In the genomic region with DNA sequence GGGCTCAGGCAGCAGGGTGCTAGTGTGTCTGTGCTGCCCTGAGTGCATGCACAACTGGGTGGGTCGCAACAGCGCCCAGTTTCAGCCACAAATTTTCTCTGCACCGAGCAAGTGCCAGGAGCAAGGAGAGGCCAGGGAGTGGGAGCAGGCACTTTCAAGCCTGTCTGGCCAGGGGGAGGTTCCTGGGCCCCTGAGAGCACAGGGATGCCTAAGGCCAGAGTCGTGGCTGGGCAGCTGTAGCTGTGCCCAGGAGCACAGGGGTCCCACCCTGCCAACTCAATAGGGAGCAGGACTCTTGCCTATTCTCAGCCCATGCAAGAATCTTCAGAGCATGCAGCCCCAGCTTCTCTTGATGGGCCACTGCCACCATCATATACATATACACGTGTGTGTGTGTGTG, we compare ENCODE assay signal across 16 cellular contexts.
DNase-seq lines count a peak whose midpoint lies in the region; ATAC-seq and TF ChIP-seq lines count a peak whose summit lies in the region.
"Had no signal": no experiment of that assay in that cellular context is flagged by ENCODE, and none has a peak within 500 bp of the region (broad histone marks: within the 10 kb centered on the region; RNA-seq: fewer than 3 reads in every experiment).

No MANE protein-coding gene starts in this region.

- H3K36me3 Mint-ChIP-seq in naive thymus-derived CD4-positive, alpha-beta T cell = no peaks in the 10 kb centered on the region
- H3K36me3 Mint-ChIP-seq: CD8-positive, alpha-beta memory T cell had no signal

- no peak for ATAC-seq in Right ventricle myocardium superior (ENCODE audit: poor library complexity)
- peak; percentile 26 for ATAC-seq in naive thymus-derived CD4-positive, alpha-beta T cell
- ATAC-seq in stimulated activated naive CD8-positive, alpha-beta T cell treated with anti-CD3 and anti-CD28 coated beads, Interleukin-15, Interleukin-2, amounts not matched to agents 100 U/mL and 50 U/mL, for 24 hours = peak; percentile 19
- ATAC-seq: HCT116 had no signal

- H3K27me3 ChIP-seq in right atrium auricular region (no peaks in the 10 kb centered on the region), vagina (no peaks in the 10 kb centered on the region)
- H3K27me3 ChIP-seq in naive thymus-derived CD4-positive, alpha-beta T cell (ENCODE audit: control insufficient read depth in 2 of 2, insufficient read depth in 2 of 2, low read length in 2 of 2) = no peaks in the 10 kb centered on the region
- H3K27me3 ChIP-seq: BLaER1 had no signal

- no peak overlapping the region for H3K4me3 ChIP-seq in right atrium auricular region
- H3K4me3 ChIP-seq in naive thymus-derived CD4-positive, alpha-beta T cell (ENCODE audit: low read length) = no peak overlapping the region
- H3K4me3 ChIP-seq in vagina = no peak overlapping the region
- H3K4me3 ChIP-seq: BLaER1 had no signal

- H3K27me3 Mint-ChIP-seq in naive thymus-derived CD4-positive, alpha-beta T cell = no peaks in the 10 kb centered on the region
- H3K27me3 Mint-ChIP-seq: CD8-positive, alpha-beta memory T cell had no signal

- TF ChIP-seq CTCF in right atrium auricular region (IDR thresholded peaks at IDR 0.05) (no peak), GM10266 (IDR thresholded peaks at IDR 0.05; ENCODE audit: control insufficient read depth, insufficient read depth, low read depth, missing control alignments) (no peak), vagina (IDR thresholded peaks at IDR 0.05) (no peak)

- H3K36me3 ChIP-seq in right atrium auricular region (no peaks in the 10 kb centered on the region), vagina (no peaks in the 10 kb centered on the region)
- no peaks in the 10 kb centered on the region for H3K36me3 ChIP-seq in naive thymus-derived CD4-positive, alpha-beta T cell (ENCODE audit: control insufficient read depth in 2 of 3, insufficient read depth in 3 of 3, low read length in 3 of 3)
- H3K36me3 ChIP-seq: BLaER1 had no signal

- peaks cover 0 to 19% (median 5%) of the 10 kb centered on the region in 11 donors for H3K9me3 Mint-ChIP-seq in naive thymus-derived CD4-positive, alpha-beta T cell

- H3K27ac Mint-ChIP-seq in naive thymus-derived CD4-positive, alpha-beta T cell = no peak overlapping the region
- H3K27ac Mint-ChIP-seq: CD8-positive, alpha-beta memory T cell had no signal

- H3K4me1 ChIP-seq in right atrium auricular region (no peaks in the 10 kb centered on the region), vagina (no peaks in the 10 kb centered on the region)
- H3K4me1 ChIP-seq in naive thymus-derived CD4-positive, alpha-beta T cell (ENCODE audit: control insufficient read depth in 2 of 2, insufficient read depth in 2 of 2, low read length in 2 of 2) = no peaks in the 10 kb centered on the region
- H3K4me1 ChIP-seq: BLaER1, Caco-2 had no signal

- intact Hi-C loops in Right ventricle myocardium superior (cut with DNase I) = no loop called here
- intact Hi-C loops in naive thymus-derived CD4-positive, alpha-beta T cell (cut with micrococcal nuclease) = no loop called here
- intact Hi-C loops in vagina (cut with DNase I) = no loop called here

- no peak overlapping the region for H3K4me3 Mint-ChIP-seq in naive thymus-derived CD4-positive, alpha-beta T cell
- H3K4me3 Mint-ChIP-seq: CD8-positive, alpha-beta memory T cell had no signal

- TF ChIP-seq POLR2A in vagina (IDR thresholded peaks at IDR 0.05) = no peak

- POLR2A ChIA-PET in naive thymus-derived CD4-positive, alpha-beta T cell (lab: Charles Lee) = no interaction called here

- DNase-seq in Right ventricle myocardium superior = peak; percentile 18
- DNase-seq in right atrium auricular region (ENCODE audit: low spot score) = no peak
- DNase-seq in naive thymus-derived CD4-positive, alpha-beta T cell = no peak
- DNase-seq in stimulated activated naive CD8-positive, alpha-beta T cell treated with anti-CD3 and anti-CD28 coated beads, Interleukin-15, Interleukin-2, amounts not matched to agents 100 U/mL and 50 U/mL, for 24 hours = no peak
- no peak for DNase-seq in GM10266 (ENCODE audit: extremely low spot score)
- DNase-seq in vagina (ENCODE audit: extremely low spot score in 2 of 2) = no peak
- DNase-seq in NCI-H2196 treated with DMSO at 0.1 percent for 48 hours (lab: John Stamatoyannopoulos, UW; ENCODE audit: unreplicated experiment) = no peak
- DNase-seq: 8988T; AML-193; Caco-2; CD8-positive, alpha-beta memory T cell; DND-41; GDM1 had no signal

- CTCF ChIA-PET in naive thymus-derived CD4-positive, alpha-beta T cell (lab: Charles Lee) = no interaction called here

- no peaks in the 10 kb centered on the region for H3K9me3 ChIP-seq in right atrium auricular region
- peaks cover 0 to 10% (median 0%) of the 10 kb centered on the region in 3 experiments for H3K9me3 ChIP-seq in naive thymus-derived CD4-positive, alpha-beta T cell (ENCODE audit: control insufficient read depth in 2 of 3, low read length in 3 of 3)
- no peaks in the 10 kb centered on the region for H3K9me3 ChIP-seq in vagina
- H3K9me3 ChIP-seq: Caco-2 had no signal

- H3K27ac ChIP-seq in right atrium auricular region (no peak overlapping the region), vagina (no peak overlapping the region)
- H3K27ac ChIP-seq in naive thymus-derived CD4-positive, alpha-beta T cell (ENCODE audit: low read depth, low read length) = no peak overlapping the region
- H3K27ac ChIP-seq: BLaER1, HL-60 had no signal

- no peaks in the 10 kb centered on the region for H3K4me1 Mint-ChIP-seq in naive thymus-derived CD4-positive, alpha-beta T cell
- H3K4me1 Mint-ChIP-seq: CD8-positive, alpha-beta memory T cell had no signal
